In the genomic region with DNA sequence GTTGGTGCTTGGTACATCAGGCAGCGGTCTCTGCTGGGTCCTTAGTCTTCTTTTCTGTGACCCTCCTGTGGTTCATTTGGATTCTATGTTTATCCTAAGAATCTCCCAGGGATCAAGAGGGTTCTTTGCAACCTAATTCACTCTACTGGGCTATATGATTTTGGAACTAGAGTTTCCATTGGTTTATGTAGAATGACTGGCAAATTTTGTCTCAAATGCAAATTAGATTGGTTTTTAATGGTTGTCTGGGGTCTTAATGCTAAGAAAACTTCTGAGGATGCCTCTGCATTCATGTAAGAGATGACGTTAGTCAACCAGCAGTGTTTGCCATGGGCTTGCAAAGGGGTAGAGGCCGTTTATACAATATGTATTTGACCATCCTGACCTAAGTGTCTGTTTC, we compare ENCODE assay signal across 30 cellular contexts.
DNase-seq lines count a peak whose midpoint lies in the region; ATAC-seq, FAIRE-seq and TF ChIP-seq lines count a peak whose summit lies in the region.
"Had no signal": no experiment of that assay in that cellular context is flagged by ENCODE, and none has a peak within 500 bp of the region (broad histone marks: within the 10 kb centered on the region; RNA-seq: fewer than 3 reads in every experiment).

No MANE protein-coding gene starts in this region.

- no peak overlapping the region for H2AFZ ChIP-seq in HepG2 (ENCODE audit: low read length)

- H3K9me3 ChIP-seq in HepG2 (ENCODE audit: low read length) = no peaks in the 10 kb centered on the region
- no peaks in the 10 kb centered on the region for H3K9me3 ChIP-seq in right lobe of liver
- H3K9me3 ChIP-seq in A549 = 0 out of 3 replicates have a peak, but pooled peaks cover 2% of the 10 kb centered on the region
- H3K9me3 ChIP-seq: BE2C, BLaER1, Caco-2 had no signal

- no peak overlapping the region for H3K27ac ChIP-seq in HepG2 (ENCODE audit: extremely low read length, insufficient read depth, low read length)
- H3K27ac ChIP-seq in right lobe of liver = no peak overlapping the region
- H3K27ac ChIP-seq in A549 = no peak overlapping the region
- H3K27ac ChIP-seq: 22Rv1; BLaER1; BLaER1 treated with 17β-estradiol and CSF1 and Interleukin-3, amounts not matched to agents 10 nM and 100 nM; C4-2B had no signal

- no TSS peak for BruUV-seq in HepG2 (replicated peaks; lab: Mats Ljungman, UMichigan)

- no peak for TF ChIP-seq CTCF in HepG2 (CRISPR knock-in tag; IDR thresholded peaks at IDR 0.05)
- TF ChIP-seq CTCF in right lobe of liver (IDR thresholded peaks at IDR 0.05) = no peak
- TF ChIP-seq CTCF in A549 (IDR thresholded peaks at IDR 0.05) = no peak

- H3K4me2 ChIP-seq in HepG2 (ENCODE audit: low read depth, low read length) (no peak overlapping the region), A549 (no peak overlapping the region)
- H3K4me2 ChIP-seq: BLaER1; BLaER1 treated with 17β-estradiol and CSF1 and Interleukin-3, amounts not matched to agents 10 nM and 100 nM had no signal

- no peak for TF ChIP-seq POLR2A in HepG2 (IDR thresholded peaks at IDR 0.05; ENCODE audit: insufficient read depth in 1 of 2, low read depth in 2 of 2, low read length in 2 of 2)
- no peak for TF ChIP-seq POLR2A in right lobe of liver (IDR thresholded peaks at IDR 0.05)
- TF ChIP-seq POLR2A in A549 (IDR thresholded peaks at IDR 0.05; ENCODE audit: low read length) = no peak

- DNase-seq in HepG2 (ENCODE audit: low spot score) (no peak), right lobe of liver (no peak), A549 (ENCODE audit: low read depth in 1 of 2, low spot score in 1 of 2) (no peak), Ammon's horn (ENCODE audit: low spot score) (no peak)
- DNase-seq: 8988T; ACHN; AML-193; BE2C; C1 segment of cervical spinal cord; Caco-2; Calu3; CD4-positive, alpha-beta memory T cell; CD4-positive, alpha-beta T cell; CD4-positive, CD25-positive, alpha-beta regulatory T cell; CD8-positive, alpha-beta memory T cell; CD8-positive, alpha-beta T cell; COR-L47; DMS 273 treated with DMSO at 0.1 percent for 48 hours; DMS153; DMS53; DMS79; DMS79 treated with DMSO at 0.1 percent for 48 hours; DND-41; EL had no signal

- H3K9ac ChIP-seq in HepG2 (ENCODE audit: insufficient read depth, low read depth, low read length) = no peak overlapping the region
- H3K9ac ChIP-seq: BLaER1; BLaER1 treated with 17β-estradiol and CSF1 and Interleukin-3, amounts not matched to agents 10 nM and 100 nM had no signal

- H3K4me1 ChIP-seq in HepG2 (ENCODE audit: insufficient read depth, low read length) = no peaks in the 10 kb centered on the region
- H3K4me1 ChIP-seq in right lobe of liver = no peaks in the 10 kb centered on the region
- no peaks in the 10 kb centered on the region for H3K4me1 ChIP-seq in A549
- H3K4me1 ChIP-seq: BE2C; BLaER1; BLaER1 treated with 17β-estradiol and CSF1 and Interleukin-3, amounts not matched to agents 10 nM and 100 nM; Caco-2 had no signal

- POLR2A ChIA-PET in HepG2 (lab: Yijun Ruan, JAX) = no interaction called here
- POLR2A ChIA-PET in A549 (lab: Yijun Ruan, JAX) = no interaction called here

- TF ChIP-seq EP300 in HepG2 (IDR thresholded peaks at IDR 0.05; ENCODE audit: low read depth in 2 of 2, low read length in 2 of 2) (no peak), HepG2 (CRISPR knock-in tag; IDR thresholded peaks at IDR 0.05; ENCODE audit: borderline replicate concordance) (no peak), A549 (IDR thresholded peaks at IDR 0.05) (no peak)

- no peaks in the 10 kb centered on the region for H4K20me1 ChIP-seq in HepG2 (ENCODE audit: insufficient read depth, low read length)
- H4K20me1 ChIP-seq: BLaER1; BLaER1 treated with 17β-estradiol and CSF1 and Interleukin-3, amounts not matched to agents 10 nM and 100 nM had no signal

- H3K4me3 ChIP-seq in HepG2 (replicated peaks in 1 of 3; ENCODE audit: insufficient read depth in 1 of 3, low read depth in 2 of 3, low read length in 3 of 3) (no peak overlapping the region), right lobe of liver (no peak overlapping the region), A549 (no peak overlapping the region)
- H3K4me3 ChIP-seq: BLaER1; BLaER1 treated with 17β-estradiol and CSF1 and Interleukin-3, amounts not matched to agents 10 nM and 100 nM had no signal

- WGBS in HepG2 (ENCODE audit: low lambda C conversion rate) = 3% methylated on average over 3 of the region's 3 CpGs
- WGBS in right lobe of liver (ENCODE audit: insufficient coverage, low coverage, low lambda C conversion rate, missing lambda C conversion rate) = 72% methylated on average over 2 of the region's 3 CpGs
- 4% methylated on average over 3 of the region's 3 CpGs for WGBS in A549 (ENCODE audit: missing lambda C conversion rate)

- CTCF ChIA-PET in HepG2 (lab: Yijun Ruan, JAX; ENCODE audit: low intra/inter-chr PET ratio, low total read pairs) (no interaction called here), A549 (lab: Yijun Ruan, JAX) (interaction anchor here (4.1 kb wide), 1 partner anchor 9 kb away, joined by 19 read pairs; no protein-coding TSS in a partner anchor)

- TF ChIP-seq RAD21 in HepG2 (CRISPR knock-in tag; IDR thresholded peaks at IDR 0.05) = no peak
- TF ChIP-seq RAD21 in A549 (conservative IDR thresholded peaks at IDR 0.05 in 1 of 2, IDR thresholded peaks at IDR 0.05 in 1 of 2) = no peak

- no peaks in the 10 kb centered on the region for H3K79me2 ChIP-seq in HepG2 (ENCODE audit: insufficient read depth, low read length)

- ATAC-seq in HepG2 (no peak), right lobe of liver (no peak), A549 (no peak)
- ATAC-seq: CD8-positive, alpha-beta T cell had no signal

- H3K27me3 ChIP-seq in HepG2 (ENCODE audit: control insufficient read depth in 1 of 2, insufficient read depth in 2 of 2, low read length in 2 of 2) = no peaks in the 10 kb centered on the region
- H3K27me3 ChIP-seq in right lobe of liver = no peaks in the 10 kb centered on the region
- H3K27me3 ChIP-seq: BE2C; BLaER1; BLaER1 treated with 17β-estradiol and CSF1 and Interleukin-3, amounts not matched to agents 10 nM and 100 nM had no signal

- no peak for FAIRE-seq in HepG2 (lab: Jason Lieb, UNC)
- FAIRE-seq in A549 (lab: Jason Lieb, UNC) = no peak
- FAIRE-seq: A204.1, D721Med had no signal

- H3K36me3 ChIP-seq in HepG2 (replicated peaks in 1 of 2; ENCODE audit: control insufficient read depth in 1 of 2, insufficient read depth in 2 of 2, low read length in 2 of 2) (no peaks in the 10 kb centered on the region), right lobe of liver (no peaks in the 10 kb centered on the region)
- H3K36me3 ChIP-seq: BE2C; BLaER1; BLaER1 treated with 17β-estradiol and CSF1 and Interleukin-3, amounts not matched to agents 10 nM and 100 nM had no signal

- intact Hi-C loops in HepG2 (cut with micrococcal nuclease; ENCODE audit: unreplicated experiment) = no loop called here
- intact Hi-C loops in right lobe of liver (cut with DNase I) = no loop called here

- in situ Hi-C loops in HepG2 (cut with HindIII; ENCODE audit: extremely low pct_ligation_motif_present, low pct_unique_long_range_greater_than_20kb) = no loop called here

TF ChIP-seq in HepG2, 621 proteins besides CTCF, POLR2A, EP300 and RAD21:
- TF ChIP-seq NFE2L2 (IDR thresholded peaks at IDR 0.05; ENCODE audit: low read length) (peak; percentile 78), ESRRA (CRISPR knock-in tag; IDR thresholded peaks at IDR 0.05; ENCODE audit: low read depth) (no peak)

TF ChIP-seq in A549, 52 proteins besides CTCF, POLR2A, EP300 and RAD21:
- no peak for TF ChIP-seq SMC3 (IDR thresholded peaks at IDR 0.05)
- TF ChIP-seq NFE2L2 (conservative IDR thresholded peaks at IDR 0.05; ENCODE audit: low read length) = peak; percentile 58
- TF ChIP-seq SREBF2 (IDR thresholded peaks at IDR 0.05) = no peak
TF ChIP-seq in A549: peak in this region for 1.

Comparison
In these comparisons a context has a peak if more than half of its experiments do, and no peak if none do; other contexts are left out.
1. Of the 38 proteins assayed by ChIP-seq in both HepG2 and A549: peak only in HepG2: none; only in A549: none; in both: NFE2L2; in neither: 37.